15 cellular contexts compared by ENCODE assay signal in genomic region chr18:43286187-43286586, GRCh38. TPM values are rescaled to one million over a fixed set of nuclear protein-coding genes. Genes with fewer than 3 reads are reported as not detected.
"Had no signal": no experiment of that assay in that cellular context is flagged by ENCODE, and none has a peak within 500 bp of the region (broad histone marks: within the 10 kb centered on the region; RNA-seq: fewer than 3 reads in every experiment).

No MANE protein-coding gene starts in this region.

RNA-seq across cellular contexts. Expression of gene SYT4, which starts 8.9 kb away (rescaled TPM):
- total RNA-seq: activated CD4-positive, alpha-beta memory T cell treated with anti-CD3 and anti-CD28 coated beads for 36 hours; activated CD4-positive, alpha-beta T cell treated with anti-CD3 and anti-CD28 coated beads for 36 hours; activated CD4-positive, alpha-beta T cell treated with anti-CD3 and anti-CD28 coated beads, Interleukin-2, amount 10 ng/mL, durations not matched to agents 24 days and 14 days; activated CD8-positive, alpha-beta memory T cell treated with anti-CD3 and anti-CD28 coated beads for 36 hours; activated CD8-positive, alpha-beta memory T cell treated with anti-CD3 and anti-CD28 coated beads, Interleukin-2, amount 10 ng/mL, durations not matched to agents 7 days and 5 days; activated CD8-positive, alpha-beta T cell treated with anti-CD3 and anti-CD28 coated beads, Interleukin-2, amount 10 ng/mL, durations not matched to agents 7 days and 5 days; activated naive CD4-positive, alpha-beta T cell treated with anti-CD3 and anti-CD28 coated beads for 36 hours; activated naive CD8-positive, alpha-beta T cell treated with anti-CD3 and anti-CD28 coated beads for 36 hours; activated T-helper 1 cell treated with anti-CD3 and anti-CD28 coated beads, Interleukin-12 subunit alpha, Interleukin-12 subunit beta, Interleukin-2, Interleukin-4 antibody, amounts not matched to agents 30 ng/mL and 10 ng/mL and 1 ng/mL, durations not matched to agents 14 hours and 24 hours and 36 hours; activated T-helper 2 cell treated with anti-CD3 and anti-CD28 coated beads, Interferon-gamma antibody, Interleukin-2, Interleukin-4, amounts not matched to agents 10 μg/mL and 5 μg/mL and 100 μg/mL, durations not matched to agents 14 hours and 24 hours and 36 hours; aorta; chondrocyte; dermis blood vessel endothelial cell; foreskin keratinocyte; gastrocnemius medialis had no signal
